24 cellular contexts compared by ENCODE assay signal in genomic region chr2:60843006-60843405, GRCh38.
"Had no signal": no experiment of that assay in that cellular context is flagged by ENCODE, and none has a peak within 500 bp of the region (broad histone marks: within the 10 kb centered on the region; RNA-seq: fewer than 3 reads in every experiment).

No MANE protein-coding gene starts in this region.

- H3K4me3 ChIP-seq: gastroesophageal sphincter, heart right ventricle, lower lobe of right lung, testis, vagina had no signal

- H3K9me3 Mint-ChIP-seq: activated CD4-positive, alpha-beta memory T cell treated with anti-CD3 and anti-CD28 coated beads, Interleukin-2, amount 10 ng/mL, durations not matched to agents 7 days and 5 days; activated CD4-positive, alpha-beta T cell treated with anti-CD3 and anti-CD28 coated beads, Interleukin-2, amount 10 ng/mL, durations not matched to agents 24 days and 14 days; neural crest cell had no signal

- H3K27me3 ChIP-seq: gastroesophageal sphincter, heart right ventricle, testis, vagina had no signal

- H3K4me3 Mint-ChIP-seq: activated CD4-positive, alpha-beta memory T cell treated with anti-CD3 and anti-CD28 coated beads, Interleukin-2, amount 10 ng/mL, durations not matched to agents 7 days and 5 days; activated CD4-positive, alpha-beta T cell treated with anti-CD3 and anti-CD28 coated beads, Interleukin-2, amount 10 ng/mL, durations not matched to agents 24 days and 14 days; activated CD8-positive, alpha-beta memory T cell treated with anti-CD3 and anti-CD28 coated beads, Interleukin-2, amount 10 ng/mL, durations not matched to agents 7 days and 5 days; brain; naive thymus-derived CD4-positive, alpha-beta T cell; neural crest cell had no signal

- FAIRE-seq: small intestine had no signal

- H3K36me3 Mint-ChIP-seq: activated CD8-positive, alpha-beta memory T cell treated with anti-CD3 and anti-CD28 coated beads, Interleukin-2, amount 10 ng/mL, durations not matched to agents 7 days and 5 days; brain had no signal

- ATAC-seq: activated CD4-positive, CD25-positive, alpha-beta regulatory T cell treated with anti-CD3 and anti-CD28 coated beads, Interleukin-2, amount 50 U/mL, for 24 hours; activated CD8-positive, alpha-beta memory T cell treated with anti-CD3 and anti-CD28 coated beads, Interleukin-2, amount 10 ng/mL, durations not matched to agents 7 days and 5 days; gastroesophageal sphincter; heart right ventricle; left cardiac atrium; lower lobe of right lung; naive thymus-derived CD4-positive, alpha-beta T cell; sciatic nerve had no signal

- H3K27ac ChIP-seq: epithelial cell of prostate, gastroesophageal sphincter, heart right ventricle, lower lobe of right lung, testis, vagina had no signal

- H3K27me3 Mint-ChIP-seq: activated CD4-positive, alpha-beta memory T cell treated with anti-CD3 and anti-CD28 coated beads, Interleukin-2, amount 10 ng/mL, durations not matched to agents 7 days and 5 days; activated CD4-positive, alpha-beta T cell treated with anti-CD3 and anti-CD28 coated beads, Interleukin-2, amount 10 ng/mL, durations not matched to agents 24 days and 14 days; activated CD8-positive, alpha-beta memory T cell treated with anti-CD3 and anti-CD28 coated beads, Interleukin-2, amount 10 ng/mL, durations not matched to agents 7 days and 5 days; naive thymus-derived CD4-positive, alpha-beta T cell had no signal

- H3K4me1 ChIP-seq: gastroesophageal sphincter, heart right ventricle, lower lobe of right lung, vagina had no signal

- H3K27ac Mint-ChIP-seq: activated CD4-positive, alpha-beta memory T cell treated with anti-CD3 and anti-CD28 coated beads, Interleukin-2, amount 10 ng/mL, durations not matched to agents 7 days and 5 days; activated CD8-positive, alpha-beta memory T cell treated with anti-CD3 and anti-CD28 coated beads, Interleukin-2, amount 10 ng/mL, durations not matched to agents 7 days and 5 days; brain; naive thymus-derived CD4-positive, alpha-beta T cell had no signal

- H3K36me3 ChIP-seq: gastroesophageal sphincter, heart right ventricle, lower lobe of right lung, vagina had no signal

- H3K9me3 ChIP-seq: gastroesophageal sphincter, heart right ventricle, lower lobe of right lung, testis, vagina had no signal

- DNase-seq: activated CD4-positive, alpha-beta memory T cell treated with anti-CD3 and anti-CD28 coated beads, Interleukin-2, amount 10 ng/mL, durations not matched to agents 7 days and 5 days; activated CD4-positive, alpha-beta T cell treated with anti-CD3 and anti-CD28 coated beads, Interleukin-2, amount 10 ng/mL, durations not matched to agents 24 days and 14 days; activated CD8-positive, alpha-beta memory T cell treated with anti-CD3 and anti-CD28 coated beads, Interleukin-2, amount 10 ng/mL, durations not matched to agents 7 days and 5 days; activated gamma-delta T cell; activated naive CD4-positive, alpha-beta T cell treated with anti-CD3 and anti-CD28 coated beads, Interleukin-2, amount 50 U/mL, for 16 hours; activated T-cell treated with anti-CD3 and anti-CD28 coated beads for 4 hours; aorta; heart right ventricle; islet precursor cell; left cardiac atrium; lower lobe of right lung; naive thymus-derived CD4-positive, alpha-beta T cell; small intestine; stimulated activated CD4-positive, alpha-beta T cell treated with anti-CD3 and anti-CD28 coated beads, Interleukin-2, amount 100 ng/mL, for 24 hours; stimulated activated naive CD4-positive, alpha-beta T cell; testis; trophoblast cell had no signal
